10 cellular contexts compared by ENCODE assay signal in genomic region chr17:38896373-38896954, GRCh38. TPM values are rescaled to one million over a fixed set of nuclear protein-coding genes. Genes with fewer than 3 reads are reported as not detected.
DNase-seq lines count a peak whose midpoint lies in the region; ATAC-seq lines count a peak whose summit lies in the region.
"Had no signal": no experiment of that assay in that cellular context is flagged by ENCODE, and none has a peak within 500 bp of the region (broad histone marks: within the 10 kb centered on the region; RNA-seq: fewer than 3 reads in every experiment).

No MANE protein-coding gene starts in this region.

- peaks cover 90% of the 10 kb centered on the region for H3K4me1 Mint-ChIP-seq in stimulated activated naive CD8-positive, alpha-beta T cell treated with anti-CD3 and anti-CD28 coated beads, Interleukin-15, Interleukin-2, amounts not matched to agents 100 ng/mL and 50 ng/mL, for 24 hours (ENCODE audit: low read depth)
- peaks cover 29 to 92% (median 81%) of the 10 kb centered on the region in 4 donors for H3K4me1 Mint-ChIP-seq in naive thymus-derived CD8-positive, alpha-beta T cell

- H3K36me3 Mint-ChIP-seq in stimulated activated naive CD8-positive, alpha-beta T cell treated with anti-CD3 and anti-CD28 coated beads, Interleukin-15, Interleukin-2, amounts not matched to agents 100 ng/mL and 50 ng/mL, for 24 hours (ENCODE audit: low read depth) = peaks cover 46% of the 10 kb centered on the region
- H3K36me3 Mint-ChIP-seq in naive thymus-derived CD8-positive, alpha-beta T cell = peaks cover 0 to 45% (median 1%) of the 10 kb centered on the region in 3 donors

- H3K27me3 ChIP-seq in effector memory CD4-positive, alpha-beta T cell (replicated peaks; ENCODE audit: control insufficient read depth, insufficient read depth, low read length, poor library complexity, severe bottlenecking) = no peaks in the 10 kb centered on the region

- no peaks in the 10 kb centered on the region for H3K9me3 ChIP-seq in effector memory CD4-positive, alpha-beta T cell (ENCODE audit: control insufficient read depth, low read length)

- no peak for DNase-seq in stimulated activated naive CD8-positive, alpha-beta T cell treated with anti-CD3 and anti-CD28 coated beads, Interleukin-15, Interleukin-2, amounts not matched to agents 100 U/mL and 50 U/mL, for 24 hours
- DNase-seq in effector memory CD4-positive, alpha-beta T cell = no peak
- no peak for DNase-seq in naive thymus-derived CD8-positive, alpha-beta T cell
- DNase-seq in HuH-7 (ENCODE audit: low spot score) = no peak
- DNase-seq in hepatic stellate cell (ENCODE audit: low spot score) = no peak
- DNase-seq in NCI-H748 treated with DMSO at 0.1 percent for 48 hours (lab: John Stamatoyannopoulos, UW) = no peak
- DNase-seq in anterior cingulate cortex (lab: John Stamatoyannopoulos, UW) = no peak
- DNase-seq: midbrain had no signal

- H3K9me3 Mint-ChIP-seq in stimulated activated naive CD8-positive, alpha-beta T cell treated with anti-CD3 and anti-CD28 coated beads, Interleukin-15, Interleukin-2, amounts not matched to agents 100 ng/mL and 50 ng/mL, for 24 hours = no peaks in the 10 kb centered on the region
- no peaks in the 10 kb centered on the region for H3K9me3 Mint-ChIP-seq in naive thymus-derived CD8-positive, alpha-beta T cell
- H3K9me3 Mint-ChIP-seq: CD14-positive monocyte had no signal

- POLR2A ChIA-PET in naive thymus-derived CD8-positive, alpha-beta T cell (lab: Charles Lee) = interaction anchor here (1.0 to 9.3 kb wide), 6 partner anchors 8 to 87 kb away, joined by 4 to 159 read pairs (median 34); partner anchors contain the start of genes LASP1 and RPL23

- H3K27me3 Mint-ChIP-seq in stimulated activated naive CD8-positive, alpha-beta T cell treated with anti-CD3 and anti-CD28 coated beads, Interleukin-15, Interleukin-2, amounts not matched to agents 100 ng/mL and 50 ng/mL, for 24 hours = no peaks in the 10 kb centered on the region
- no peaks in the 10 kb centered on the region for H3K27me3 Mint-ChIP-seq in naive thymus-derived CD8-positive, alpha-beta T cell

- no peak overlapping the region for H3K4me3 Mint-ChIP-seq in stimulated activated naive CD8-positive, alpha-beta T cell treated with anti-CD3 and anti-CD28 coated beads, Interleukin-15, Interleukin-2, amounts not matched to agents 100 ng/mL and 50 ng/mL, for 24 hours
- peak overlapping the region in 3 of 10 donors; percentile 10 to 58 (median 18) for H3K4me3 Mint-ChIP-seq in naive thymus-derived CD8-positive, alpha-beta T cell
- H3K4me3 Mint-ChIP-seq: CD14-positive monocyte had no signal

- peaks cover 36% of the 10 kb centered on the region for H3K36me3 ChIP-seq in effector memory CD4-positive, alpha-beta T cell (ENCODE audit: control insufficient read depth, insufficient read depth, low read length)

- peak overlapping the region; percentile 94 for H3K27ac Mint-ChIP-seq in stimulated activated naive CD8-positive, alpha-beta T cell treated with anti-CD3 and anti-CD28 coated beads, Interleukin-15, Interleukin-2, amounts not matched to agents 100 ng/mL and 50 ng/mL, for 24 hours
- peak overlapping the region; percentile 66 to 100 (median 97) for H3K27ac Mint-ChIP-seq in naive thymus-derived CD8-positive, alpha-beta T cell

- peak overlapping the region; percentile 88 for H3K27ac ChIP-seq in effector memory CD4-positive, alpha-beta T cell (ENCODE audit: insufficient read depth, low read length, poor library complexity, severe bottlenecking)

- ATAC-seq in stimulated activated naive CD8-positive, alpha-beta T cell treated with anti-CD3 and anti-CD28 coated beads, Interleukin-15, Interleukin-2, amounts not matched to agents 100 U/mL and 50 U/mL, for 24 hours = no peak
- no peak for ATAC-seq in naive thymus-derived CD8-positive, alpha-beta T cell

- peaks cover 82% of the 10 kb centered on the region for H3K4me1 ChIP-seq in effector memory CD4-positive, alpha-beta T cell (ENCODE audit: control insufficient read depth, insufficient read depth, low read length, poor library complexity, severe bottlenecking)

- H3K4me3 ChIP-seq in effector memory CD4-positive, alpha-beta T cell (ENCODE audit: insufficient read depth, low read depth, low read length, poor library complexity, severe bottlenecking) = no peak overlapping the region

RNA-seq across cellular contexts. Expression of gene LASP1, which starts 26.6 kb away (rescaled TPM):
- total RNA-seq in naive thymus-derived CD8-positive, alpha-beta T cell = 100 to 1,000 TPM; 103 to 107 TPM
- 10 to 100 TPM; 50.1 to 53.1 (median 52.0) TPM for polyA plus RNA-seq in naive thymus-derived CD8-positive, alpha-beta T cell

RNA-seq across cellular contexts. Expression of gene RPL23, which starts 42.9 kb away (rescaled TPM):
- total RNA-seq in naive thymus-derived CD8-positive, alpha-beta T cell = 1,000 to 10,000 TPM; 1,755 to 1,793 TPM
- 1,000 to 10,000 TPM; 1,506 to 1,897 (median 1,688) TPM for polyA plus RNA-seq in naive thymus-derived CD8-positive, alpha-beta T cell
